9 cellular contexts compared by ENCODE assay signal in genomic region chr2:144511945-144512344, GRCh38. TPM values are rescaled to one million over a fixed set of nuclear protein-coding genes. Genes with fewer than 3 reads are reported as not detected.
DNase-seq lines count a peak whose midpoint lies in the region; ATAC-seq and TF ChIP-seq lines count a peak whose summit lies in the region.
"Had no signal": no experiment of that assay in that cellular context is flagged by ENCODE, and none has a peak within 500 bp of the region (broad histone marks: within the 10 kb centered on the region; RNA-seq: fewer than 3 reads in every experiment).

No MANE protein-coding gene starts in this region.

- no peaks in the 10 kb centered on the region for H3K9me3 ChIP-seq in OCI-LY1 (ENCODE audit: low read length)
- H3K9me3 ChIP-seq in tibial nerve, result no peaks in the 10 kb centered on the region

- no peak for TF ChIP-seq POLR2A in tibial nerve (IDR thresholded peaks at IDR 0.05)

- H3F3A ChIP-seq in OCI-LY1 (ENCODE audit: insufficient read depth, low read length), result 0 out of 2 replicates have a peak, but pooled peaks cover 3% of the 10 kb centered on the region

- H3K9ac ChIP-seq in OCI-LY1 (ENCODE audit: low read length), result no peak overlapping the region

- DNase-seq in coronary artery (ENCODE audit: low spot score) (no peak), midbrain (lab: John Stamatoyannopoulos, UW) (peak; percentile 84), tibial nerve (ENCODE audit: low spot score in 2 of 2) (no peak), kidney tubule cell (ENCODE audit: low spot score) (no peak), LoVo (ENCODE audit: low spot score) (no peak)
- DNase-seq: activated T-cell treated with anti-CD3 and anti-CD28 coated beads, Interleukin-2, amount 50 U/mL, for 72 hours; NCI-H1436 had no signal

- peak in 1 of 2 donors; percentile 45 for TF ChIP-seq EP300 in tibial nerve (IDR thresholded peaks at IDR 0.05)

- H3K4me3 ChIP-seq in OCI-LY1 (ENCODE audit: low read depth, low read length, poor library complexity, severe bottlenecking), result peak overlapping the region; percentile 44
- peak overlapping the region; percentile 78 for H3K4me3 ChIP-seq in coronary artery
- H3K4me3 ChIP-seq in tibial nerve, result peak overlapping the region in 2 of 4 donors; percentile 70 to 85

- H3K36me3 ChIP-seq in OCI-LY1 (ENCODE audit: insufficient read depth, low read length) (peaks cover 25% of the 10 kb centered on the region), tibial nerve (no peaks in the 10 kb centered on the region)

- H3K4me1 ChIP-seq in OCI-LY1 (ENCODE audit: insufficient read depth, low read length, severe bottlenecking) (peaks cover 89% of the 10 kb centered on the region), tibial nerve (peaks cover 0 to 62% (median 17%) of the 10 kb centered on the region in 4 donors)

- H3K27ac ChIP-seq in OCI-LY1 (ENCODE audit: low read depth, low read length, poor library complexity, severe bottlenecking) (peak overlapping the region; percentile 74), coronary artery (peak overlapping the region; percentile 93 to 94), tibial nerve (peak overlapping the region; percentile 96 to 100 (median 98))

- no peaks in the 10 kb centered on the region for H4K20me1 ChIP-seq in OCI-LY1 (ENCODE audit: insufficient read depth, low read length)

- H3K9me2 ChIP-seq in OCI-LY1 (ENCODE audit: low read depth, low read length), result no peaks in the 10 kb centered on the region

- ATAC-seq in HG03159 (IDR thresholded peaks at IDR 0.05; ENCODE audit: unreplicated experiment), result no peak
- ATAC-seq: activated T-cell treated with anti-CD3 and anti-CD28 coated beads, Interleukin-2, amount 50 U/mL, for 72 hours had no signal

- TF ChIP-seq CTCF in OCI-LY1 (IDR thresholded peaks at IDR 0.05; ENCODE audit: low read length) (no peak), coronary artery (IDR thresholded peaks at IDR 0.05) (no peak), tibial nerve (IDR thresholded peaks at IDR 0.05) (no peak)

- peak overlapping the region; percentile 72 for H3K4me2 ChIP-seq in OCI-LY1 (ENCODE audit: low read length)

- 23 to 37% methylated on average over 3 of the region's 3 CpGs for WGBS in tibial nerve, 2 donors

- H2AFZ ChIP-seq in OCI-LY1 (ENCODE audit: low read length), result no peak overlapping the region

- H3K27me3 ChIP-seq in OCI-LY1 (ENCODE audit: insufficient read depth, low read length) (no peaks in the 10 kb centered on the region), tibial nerve (no peaks in the 10 kb centered on the region)

- H3K79me2 ChIP-seq in OCI-LY1 (ENCODE audit: insufficient read depth, low read length), result peaks cover 5% of the 10 kb centered on the region; the same call in 1 of the 2 replicates

RNA-seq across cellular contexts. Expression of gene ZEB2, which starts 8.0 kb away (rescaled TPM):
- total RNA-seq in tibial nerve, result 100 to 1,000 TPM; 148 to 290 (median 218) TPM
